Comparison of ENCODE assay signal across 1 cellular context in the genomic region with DNA sequence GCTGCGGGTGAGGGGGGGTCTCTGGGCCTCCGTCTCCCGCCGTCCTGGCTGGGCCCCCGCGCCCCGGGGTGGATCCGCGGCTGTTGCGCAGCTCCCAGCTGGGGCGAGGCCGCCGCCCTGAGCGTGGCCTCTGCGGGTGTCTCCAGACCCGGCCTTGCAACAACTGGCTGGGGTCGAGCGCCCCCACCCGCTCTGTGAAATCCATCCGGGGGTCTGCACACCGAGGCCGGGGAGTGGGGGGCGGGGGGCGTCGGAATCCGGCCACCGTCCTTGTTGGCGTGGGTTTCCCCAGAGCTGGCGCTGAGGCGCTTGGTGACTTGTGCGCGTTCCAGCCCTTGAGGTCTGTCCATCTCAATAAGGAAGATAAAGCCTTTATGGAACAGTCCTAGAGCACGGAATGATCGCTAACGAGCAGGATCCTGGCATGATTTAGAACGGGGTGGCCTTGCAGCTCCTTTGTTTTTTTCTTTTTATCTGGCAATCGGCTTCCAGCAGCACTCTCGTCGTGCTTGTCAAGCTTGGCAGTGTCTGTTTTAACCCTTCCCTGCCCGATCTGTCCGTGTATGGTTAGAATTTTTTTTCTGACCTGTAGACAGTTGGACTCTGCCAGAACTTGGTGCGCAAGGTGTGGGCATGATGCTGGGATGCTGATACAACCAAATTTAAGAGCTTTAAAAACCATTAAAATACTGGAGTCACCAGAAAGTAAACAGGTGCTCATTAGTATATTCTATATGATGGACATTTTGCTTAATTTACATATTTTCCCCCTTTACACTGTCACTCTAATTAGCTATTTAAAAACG.
A peak's percentile ranks its signal among the peaks of the same experiment; 100 is the strongest.
TF ChIP-seq lines count a peak whose summit lies in the region.

No MANE protein-coding gene starts in this region.

TF ChIP-seq in HepG2, 621 proteins besides CTCF, POLR2A, EP300 and RAD21 (continued from another document and continues in another):
- TF ChIP-seq, protein P1, sequence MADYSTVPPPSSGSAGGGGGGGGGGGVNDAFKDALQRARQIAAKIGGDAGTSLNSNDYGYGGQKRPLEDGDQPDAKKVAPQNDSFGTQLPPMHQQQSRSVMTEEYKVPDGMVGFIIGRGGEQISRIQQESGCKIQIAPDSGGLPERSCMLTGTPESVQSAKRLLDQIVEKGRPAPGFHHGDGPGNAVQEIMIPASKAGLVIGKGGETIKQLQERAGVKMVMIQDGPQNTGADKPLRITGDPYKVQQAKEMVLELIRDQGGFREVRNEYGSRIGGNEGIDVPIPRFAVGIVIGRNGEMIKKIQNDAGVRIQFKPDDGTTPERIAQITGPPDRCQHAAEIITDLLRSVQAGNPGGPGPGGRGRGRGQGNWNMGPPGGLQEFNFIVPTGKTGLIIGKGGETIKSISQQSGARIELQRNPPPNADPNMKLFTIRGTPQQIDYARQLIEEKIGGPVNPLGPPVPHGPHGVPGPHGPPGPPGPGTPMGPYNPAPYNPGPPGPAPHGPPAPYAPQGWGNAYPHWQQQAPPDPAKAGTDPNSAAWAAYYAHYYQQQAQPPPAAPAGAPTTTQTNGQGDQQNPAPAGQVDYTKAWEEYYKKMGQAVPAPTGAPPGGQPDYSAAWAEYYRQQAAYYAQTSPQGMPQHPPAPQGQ (CRISPR knock-in tag; IDR thresholded peaks at IDR 0.05; ENCODE audit: borderline replicate concordance), result peak; percentile 63; the same call in 1 of the 2 replicates
- TF ChIP-seq, protein P2, sequence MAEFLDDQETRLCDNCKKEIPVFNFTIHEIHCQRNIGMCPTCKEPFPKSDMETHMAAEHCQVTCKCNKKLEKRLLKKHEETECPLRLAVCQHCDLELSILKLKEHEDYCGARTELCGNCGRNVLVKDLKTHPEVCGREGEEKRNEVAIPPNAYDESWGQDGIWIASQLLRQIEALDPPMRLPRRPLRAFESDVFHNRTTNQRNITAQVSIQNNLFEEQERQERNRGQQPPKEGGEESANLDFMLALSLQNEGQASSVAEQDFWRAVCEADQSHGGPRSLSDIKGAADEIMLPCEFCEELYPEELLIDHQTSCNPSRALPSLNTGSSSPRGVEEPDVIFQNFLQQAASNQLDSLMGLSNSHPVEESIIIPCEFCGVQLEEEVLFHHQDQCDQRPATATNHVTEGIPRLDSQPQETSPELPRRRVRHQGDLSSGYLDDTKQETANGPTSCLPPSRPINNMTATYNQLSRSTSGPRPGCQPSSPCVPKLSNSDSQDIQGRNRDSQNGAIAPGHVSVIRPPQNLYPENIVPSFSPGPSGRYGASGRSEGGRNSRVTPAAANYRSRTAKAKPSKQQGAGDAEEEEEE (CRISPR knock-in tag; IDR thresholded peaks at IDR 0.05; ENCODE audit: borderline replicate concordance), result no peak
- no peak for TF ChIP-seq TBX3 (IDR thresholded peaks at IDR 0.05; ENCODE audit: borderline replicate concordance)
- TF ChIP-seq JUND (CRISPR knock-in tag; IDR thresholded peaks at IDR 0.05), result no peak
- TF ChIP-seq ZNF839 (CRISPR knock-in tag; IDR thresholded peaks at IDR 0.05; ENCODE audit: borderline replicate concordance), result no peak
- TF ChIP-seq ZFP90 (CRISPR knock-in tag; IDR thresholded peaks at IDR 0.05; ENCODE audit: borderline replicate concordance), result no peak
- no peak for TF ChIP-seq FOXA1 (IDR thresholded peaks at IDR 0.05)
- no peak for TF ChIP-seq FOXA1 (CRISPR knock-in tag; IDR thresholded peaks at IDR 0.05)
- no peak for TF ChIP-seq RARG (CRISPR knock-in tag; IDR thresholded peaks at IDR 0.05; ENCODE audit: low read depth)
- TF ChIP-seq, protein P3, sequence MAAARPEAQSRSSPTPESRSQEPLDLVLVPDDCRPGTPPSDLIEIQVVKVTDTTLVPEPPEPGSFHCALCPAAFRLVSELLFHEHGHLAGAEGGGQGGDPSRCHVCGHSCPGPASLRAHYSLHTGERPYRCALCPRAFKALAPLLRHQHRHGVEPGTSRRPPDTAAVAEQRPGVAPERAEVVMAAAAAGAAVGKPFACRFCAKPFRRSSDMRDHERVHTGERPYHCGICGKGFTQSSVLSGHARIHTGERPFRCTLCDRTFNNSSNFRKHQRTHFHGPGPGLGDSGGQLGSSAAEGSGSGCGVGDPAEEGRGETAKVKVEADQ (CRISPR knock-in tag; IDR thresholded peaks at IDR 0.05; ENCODE audit: borderline replicate concordance), result no peak
- no peak for TF ChIP-seq ZNF7 (CRISPR knock-in tag; IDR thresholded peaks at IDR 0.05)
- TF ChIP-seq HNRNPUL1 (IDR thresholded peaks at IDR 0.05; ENCODE audit: low read depth, low read length), result no peak
- TF ChIP-seq HDAC6 (IDR thresholded peaks at IDR 0.05; ENCODE audit: low read depth, low read length), result no peak
- TF ChIP-seq TAF1 (CRISPR knock-in tag; IDR thresholded peaks at IDR 0.05), result no peak; the same call in 1 of the 2 replicates
- no peak for TF ChIP-seq CREM (IDR thresholded peaks at IDR 0.05)
- TF ChIP-seq CREM (CRISPR knock-in tag; IDR thresholded peaks at IDR 0.05), result no peak
- TF ChIP-seq ERF (CRISPR knock-in tag; IDR thresholded peaks at IDR 0.05), result no peak; the same call in 1 of the 2 replicates
- TF ChIP-seq, protein P4, sequence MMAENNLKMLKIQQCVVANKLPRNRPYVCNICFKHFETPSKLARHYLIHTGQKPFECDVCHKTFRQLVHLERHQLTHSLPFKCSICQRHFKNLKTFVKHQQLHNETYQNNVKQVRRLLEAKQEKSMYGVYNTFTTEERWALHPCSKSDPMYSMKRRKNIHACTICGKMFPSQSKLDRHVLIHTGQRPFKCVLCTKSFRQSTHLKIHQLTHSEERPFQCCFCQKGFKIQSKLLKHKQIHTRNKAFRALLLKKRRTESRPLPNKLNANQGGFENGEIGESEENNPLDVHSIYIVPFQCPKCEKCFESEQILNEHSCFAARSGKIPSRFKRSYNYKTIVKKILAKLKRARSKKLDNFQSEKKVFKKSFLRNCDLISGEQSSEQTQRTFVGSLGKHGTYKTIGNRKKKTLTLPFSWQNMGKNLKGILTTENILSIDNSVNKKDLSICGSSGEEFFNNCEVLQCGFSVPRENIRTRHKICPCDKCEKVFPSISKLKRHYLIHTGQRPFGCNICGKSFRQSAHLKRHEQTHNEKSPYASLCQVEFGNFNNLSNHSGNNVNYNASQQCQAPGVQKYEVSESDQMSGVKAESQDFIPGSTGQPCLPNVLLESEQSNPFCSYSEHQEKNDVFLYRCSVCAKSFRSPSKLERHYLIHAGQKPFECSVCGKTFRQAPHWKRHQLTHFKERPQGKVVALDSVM (CRISPR knock-in tag; IDR thresholded peaks at IDR 0.05), result peak; percentile 77; the same call in 1 of the 2 replicates
- TF ChIP-seq, protein P5, sequence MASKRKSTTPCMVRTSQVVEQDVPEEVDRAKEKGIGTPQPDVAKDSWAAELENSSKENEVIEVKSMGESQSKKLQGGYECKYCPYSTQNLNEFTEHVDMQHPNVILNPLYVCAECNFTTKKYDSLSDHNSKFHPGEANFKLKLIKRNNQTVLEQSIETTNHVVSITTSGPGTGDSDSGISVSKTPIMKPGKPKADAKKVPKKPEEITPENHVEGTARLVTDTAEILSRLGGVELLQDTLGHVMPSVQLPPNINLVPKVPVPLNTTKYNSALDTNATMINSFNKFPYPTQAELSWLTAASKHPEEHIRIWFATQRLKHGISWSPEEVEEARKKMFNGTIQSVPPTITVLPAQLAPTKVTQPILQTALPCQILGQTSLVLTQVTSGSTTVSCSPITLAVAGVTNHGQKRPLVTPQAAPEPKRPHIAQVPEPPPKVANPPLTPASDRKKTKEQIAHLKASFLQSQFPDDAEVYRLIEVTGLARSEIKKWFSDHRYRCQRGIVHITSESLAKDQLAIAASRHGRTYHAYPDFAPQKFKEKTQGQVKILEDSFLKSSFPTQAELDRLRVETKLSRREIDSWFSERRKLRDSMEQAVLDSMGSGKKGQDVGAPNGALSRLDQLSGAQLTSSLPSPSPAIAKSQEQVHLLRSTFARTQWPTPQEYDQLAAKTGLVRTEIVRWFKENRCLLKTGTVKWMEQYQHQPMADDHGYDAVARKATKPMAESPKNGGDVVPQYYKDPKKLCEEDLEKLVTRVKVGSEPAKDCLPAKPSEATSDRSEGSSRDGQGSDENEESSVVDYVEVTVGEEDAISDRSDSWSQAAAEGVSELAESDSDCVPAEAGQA (IDR thresholded peaks at IDR 0.05; ENCODE audit: low read depth), result no peak
- TF ChIP-seq, protein P5 (CRISPR knock-in tag; IDR thresholded peaks at IDR 0.05; ENCODE audit: borderline replicate concordance), result no peak
- TF ChIP-seq ZNF564 (CRISPR knock-in tag; IDR thresholded peaks at IDR 0.05), result peak; percentile 46
- TF ChIP-seq, protein P6, sequence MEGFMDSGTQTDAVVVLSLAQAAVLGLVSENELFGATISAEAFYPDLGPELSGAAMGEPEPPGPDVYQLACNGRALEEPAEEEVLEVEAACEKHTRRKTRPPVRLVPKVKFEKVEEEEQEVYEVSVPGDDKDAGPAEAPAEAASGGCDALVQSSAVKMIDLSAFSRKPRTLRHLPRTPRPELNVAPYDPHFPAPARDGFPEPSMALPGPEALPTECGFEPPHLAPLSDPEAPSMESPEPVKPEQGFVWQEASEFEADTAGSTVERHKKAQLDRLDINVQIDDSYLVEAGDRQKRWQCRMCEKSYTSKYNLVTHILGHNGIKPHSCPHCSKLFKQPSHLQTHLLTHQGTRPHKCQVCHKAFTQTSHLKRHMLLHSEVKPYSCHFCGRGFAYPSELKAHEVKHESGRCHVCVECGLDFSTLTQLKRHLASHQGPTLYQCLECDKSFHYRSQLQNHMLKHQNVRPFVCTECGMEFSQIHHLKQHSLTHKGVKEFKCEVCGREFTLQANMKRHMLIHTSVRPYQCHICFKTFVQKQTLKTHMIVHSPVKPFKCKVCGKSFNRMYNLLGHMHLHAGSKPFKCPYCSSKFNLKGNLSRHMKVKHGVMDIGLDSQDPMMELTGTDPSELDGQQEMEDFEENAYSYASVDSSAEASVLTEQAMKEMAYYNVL (CRISPR knock-in tag; IDR thresholded peaks at IDR 0.05; ENCODE audit: borderline replicate concordance), result no peak; the same call in 1 of the 2 replicates
- TF ChIP-seq HNRNPH1 (optimal IDR thresholded peaks at IDR 0.05; ENCODE audit: low read depth, low read length), result no peak
- TF ChIP-seq IRF2 (CRISPR knock-in tag; IDR thresholded peaks at IDR 0.05), result no peak
- TF ChIP-seq ZNF670 (CRISPR knock-in tag; IDR thresholded peaks at IDR 0.05; ENCODE audit: borderline replicate concordance), result 0 out of 2 replicates have a peak, but pooled peaks have one; percentile 57
- no peak for TF ChIP-seq ZNF629 (CRISPR knock-in tag; conservative IDR thresholded peaks at IDR 0.05)
- TF ChIP-seq AKAP8 (CRISPR knock-in tag; IDR thresholded peaks at IDR 0.05), result no peak; the same call in 1 of the 2 replicates
- no peak for TF ChIP-seq NPAS2 (CRISPR knock-in tag; IDR thresholded peaks at IDR 0.05; ENCODE audit: borderline replicate concordance)
- no peak for TF ChIP-seq ZNF451 (CRISPR knock-in tag; IDR thresholded peaks at IDR 0.05)
- 0 out of 2 replicates have a peak, but pooled peaks have one; percentile 7 for TF ChIP-seq ARNTL (CRISPR knock-in tag; IDR thresholded peaks at IDR 0.05)
